ENCODE assay signal across 1 cellular context in the genomic region with DNA sequence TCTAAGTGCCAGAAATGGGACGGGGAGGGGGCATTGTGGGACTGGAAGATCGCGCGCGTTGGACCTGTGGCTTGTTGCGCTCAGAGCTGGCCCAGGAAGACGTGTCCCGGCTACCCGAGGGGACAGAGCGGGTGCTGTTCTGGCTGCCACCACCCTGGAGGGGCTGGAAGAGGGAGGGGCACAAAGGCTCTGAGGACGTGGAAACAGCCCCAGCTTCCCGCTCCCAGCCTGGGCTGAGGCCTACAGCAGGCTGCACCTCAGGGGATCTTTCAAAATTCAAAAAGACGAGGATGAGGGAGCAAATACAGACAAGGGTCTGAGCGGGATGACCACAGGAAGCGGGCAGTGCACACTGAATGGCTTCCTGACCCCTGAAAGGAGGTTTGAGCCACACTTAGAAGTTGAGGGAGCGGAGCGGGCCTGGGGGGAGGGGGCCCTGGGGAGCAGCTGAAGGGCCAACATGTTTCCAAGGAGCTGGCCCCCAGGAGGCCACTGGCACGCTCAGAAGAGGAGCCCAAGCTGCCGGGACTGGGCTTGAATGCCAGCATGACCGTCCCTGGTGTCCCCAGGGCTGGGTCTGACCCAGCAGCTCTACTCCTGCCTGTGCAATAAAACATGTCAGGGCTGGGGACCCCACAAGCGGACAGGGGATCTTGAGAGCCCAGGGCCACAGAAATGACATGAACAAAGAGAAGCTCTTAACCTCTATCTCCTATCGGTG.
TF ChIP-seq lines count a peak whose summit lies in the region.

No MANE protein-coding gene starts in this region.

TF ChIP-seq in GM23338, 12 proteins besides CTCF, POLR2A, EP300 and RAD21 (continued from another document):
- TF ChIP-seq ZNF462 (CRISPR knock-in tag; IDR thresholded peaks at IDR 0.05), result no peak
- no peak for TF ChIP-seq EZH2phosphoT487 (IDR thresholded peaks at IDR 0.05; ENCODE audit: unreplicated experiment)
- TF ChIP-seq, protein P1, sequence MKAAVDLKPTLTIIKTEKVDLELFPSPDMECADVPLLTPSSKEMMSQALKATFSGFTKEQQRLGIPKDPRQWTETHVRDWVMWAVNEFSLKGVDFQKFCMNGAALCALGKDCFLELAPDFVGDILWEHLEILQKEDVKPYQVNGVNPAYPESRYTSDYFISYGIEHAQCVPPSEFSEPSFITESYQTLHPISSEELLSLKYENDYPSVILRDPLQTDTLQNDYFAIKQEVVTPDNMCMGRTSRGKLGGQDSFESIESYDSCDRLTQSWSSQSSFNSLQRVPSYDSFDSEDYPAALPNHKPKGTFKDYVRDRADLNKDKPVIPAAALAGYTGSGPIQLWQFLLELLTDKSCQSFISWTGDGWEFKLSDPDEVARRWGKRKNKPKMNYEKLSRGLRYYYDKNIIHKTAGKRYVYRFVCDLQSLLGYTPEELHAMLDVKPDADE (IDR thresholded peaks at IDR 0.05), result no peak
- TF ChIP-seq, protein P2, sequence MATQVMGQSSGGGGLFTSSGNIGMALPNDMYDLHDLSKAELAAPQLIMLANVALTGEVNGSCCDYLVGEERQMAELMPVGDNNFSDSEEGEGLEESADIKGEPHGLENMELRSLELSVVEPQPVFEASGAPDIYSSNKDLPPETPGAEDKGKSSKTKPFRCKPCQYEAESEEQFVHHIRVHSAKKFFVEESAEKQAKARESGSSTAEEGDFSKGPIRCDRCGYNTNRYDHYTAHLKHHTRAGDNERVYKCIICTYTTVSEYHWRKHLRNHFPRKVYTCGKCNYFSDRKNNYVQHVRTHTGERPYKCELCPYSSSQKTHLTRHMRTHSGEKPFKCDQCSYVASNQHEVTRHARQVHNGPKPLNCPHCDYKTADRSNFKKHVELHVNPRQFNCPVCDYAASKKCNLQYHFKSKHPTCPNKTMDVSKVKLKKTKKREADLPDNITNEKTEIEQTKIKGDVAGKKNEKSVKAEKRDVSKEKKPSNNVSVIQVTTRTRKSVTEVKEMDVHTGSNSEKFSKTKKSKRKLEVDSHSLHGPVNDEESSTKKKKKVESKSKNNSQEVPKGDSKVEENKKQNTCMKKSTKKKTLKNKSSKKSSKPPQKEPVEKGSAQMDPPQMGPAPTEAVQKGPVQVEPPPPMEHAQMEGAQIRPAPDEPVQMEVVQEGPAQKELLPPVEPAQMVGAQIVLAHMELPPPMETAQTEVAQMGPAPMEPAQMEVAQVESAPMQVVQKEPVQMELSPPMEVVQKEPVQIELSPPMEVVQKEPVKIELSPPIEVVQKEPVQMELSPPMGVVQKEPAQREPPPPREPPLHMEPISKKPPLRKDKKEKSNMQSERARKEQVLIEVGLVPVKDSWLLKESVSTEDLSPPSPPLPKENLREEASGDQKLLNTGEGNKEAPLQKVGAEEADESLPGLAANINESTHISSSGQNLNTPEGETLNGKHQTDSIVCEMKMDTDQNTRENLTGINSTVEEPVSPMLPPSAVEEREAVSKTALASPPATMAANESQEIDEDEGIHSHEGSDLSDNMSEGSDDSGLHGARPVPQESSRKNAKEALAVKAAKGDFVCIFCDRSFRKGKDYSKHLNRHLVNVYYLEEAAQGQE (IDR thresholded peaks at IDR 0.05; ENCODE audit: unreplicated experiment), result no peak
- TF ChIP-seq NANOG (IDR thresholded peaks at IDR 0.05; ENCODE audit: borderline replicate concordance), result no peak
- no peak for TF ChIP-seq POLR2AphosphoS5 (IDR thresholded peaks at IDR 0.05; ENCODE audit: low read depth)
- no peak for TF ChIP-seq EZH2 (IDR thresholded peaks at IDR 0.05; ENCODE audit: low read depth, unreplicated experiment)
- no peak for TF ChIP-seq ZNF331 (CRISPR knock-in tag; IDR thresholded peaks at IDR 0.05; ENCODE audit: low read depth)
